15 cellular contexts compared by ENCODE assay signal in genomic region chr3:44068753-44069152, GRCh38.
DNase-seq lines count a peak whose midpoint lies in the region; ATAC-seq, FAIRE-seq and TF ChIP-seq lines count a peak whose summit lies in the region.
"Had no signal": no experiment of that assay in that cellular context is flagged by ENCODE, and none has a peak within 500 bp of the region (broad histone marks: within the 10 kb centered on the region; RNA-seq: fewer than 3 reads in every experiment).

No MANE protein-coding gene starts in this region.

- H3K4me3 ChIP-seq in PC-3 (ENCODE audit: low read length) (no peak overlapping the region), mammary epithelial cell (replicated peaks in 1 of 3; ENCODE audit: insufficient read depth in 1 of 3, low read depth in 2 of 3, low read length in 3 of 3) (no peak overlapping the region), osteoblast (ENCODE audit: insufficient read depth, low read length) (no peak overlapping the region)
- H3K4me3 ChIP-seq: GM12878 had no signal

- TF ChIP-seq CTCF in PC-3 (conservative IDR thresholded peaks at IDR 0.05; ENCODE audit: low read depth, low read length) (no peak), mammary epithelial cell (conservative IDR thresholded peaks at IDR 0.05 in 1 of 2, IDR thresholded peaks at IDR 0.05 in 1 of 2; ENCODE audit: extremely low read depth in 1 of 2, insufficient read depth in 1 of 2, low read depth in 1 of 2, low read length in 2 of 2) (no peak), osteoblast (IDR thresholded peaks at IDR 0.05; ENCODE audit: extremely low read depth, low read depth, low read length) (no peak)

- DNase-seq in GM12891 (ENCODE audit: insufficient read length, low spot score) (no peak), PC-3 (peak; percentile 46), mammary epithelial cell (no peak), osteoblast (ENCODE audit: insufficient read length, low spot score, missing footprints) (peak; percentile 70), NCI-H1436 (lab: John Stamatoyannopoulos, UW) (no peak)
- DNase-seq in activated naive CD4-positive, alpha-beta T cell treated with Interleukin-2 at 50 U/mL for 16 hours = no peak
- DNase-seq: ACHN; C1 segment of cervical spinal cord; Calu3; CD4-positive, alpha-beta T cell; DMS 273 treated with DMSO at 0.1 percent for 48 hours; HCEC 1CT had no signal

- H3K9ac ChIP-seq in PC-3 (ENCODE audit: low read length) = no peak overlapping the region
- H3K9ac ChIP-seq in mammary epithelial cell (ENCODE audit: insufficient read depth, low read length) = no peak overlapping the region

- in situ Hi-C loops in mammary epithelial cell (cut with MboI; ENCODE audit: low sequenced_read_pairs in 2 of 2) = no loop called here

- intact Hi-C loops in PC-3 (cut with micrococcal nuclease) = loop anchor here (5.0 kb wide), 3 partner anchors 129 to 301 kb away; no protein-coding TSS in a partner anchor
- intact Hi-C loops in mammary epithelial cell (cut with micrococcal nuclease) = loop anchor here (5.0 to 10.0 kb wide), 2 partner anchors 194 to 301 kb away; no protein-coding TSS in a partner anchor

- CTCF ChIA-PET in PC-3 (lab: Charles Lee) = no interaction called here
- CTCF ChIA-PET in mammary epithelial cell (lab: Charles Lee; ENCODE audit: low non-redundant PET) = no interaction called here

- no peak for TF ChIP-seq POLR2A in GM12891 (IDR thresholded peaks at IDR 0.05; ENCODE audit: low read depth, low read length)

- H2AFZ ChIP-seq in PC-3 (ENCODE audit: low read length) (no peak overlapping the region), mammary epithelial cell (ENCODE audit: low read depth, low read length) (no peak overlapping the region), osteoblast (ENCODE audit: low read length) (no peak overlapping the region)

- POLR2A ChIA-PET in PC-3 (lab: Charles Lee; ENCODE audit: unreplicated experiment) = no interaction called here

- peak; percentile 45 for FAIRE-seq in GM12891 (lab: Jason Lieb, UNC)
- FAIRE-seq: GM12878, H1 had no signal

- peaks cover 9% of the 10 kb centered on the region for H3F3A ChIP-seq in PC-3 (ENCODE audit: low read length, unreplicated experiment)

- H3K27ac ChIP-seq in PC-3 (ENCODE audit: low read length) (peak overlapping the region; percentile 81), mammary epithelial cell (ENCODE audit: insufficient read depth, low read depth, low read length) (peak overlapping the region; percentile 2), osteoblast (ENCODE audit: low read depth, low read length) (no peak overlapping the region)

- H4K20me1 ChIP-seq in PC-3 (ENCODE audit: low read length) (no peaks in the 10 kb centered on the region), mammary epithelial cell (ENCODE audit: insufficient read depth, low read length) (no peaks in the 10 kb centered on the region), osteoblast (ENCODE audit: insufficient read depth, low read length) (no peaks in the 10 kb centered on the region)

- H3K79me2 ChIP-seq in PC-3 (ENCODE audit: low read length) (no peaks in the 10 kb centered on the region), mammary epithelial cell (ENCODE audit: insufficient read depth, low read length) (peaks cover 6% of the 10 kb centered on the region), osteoblast (ENCODE audit: insufficient read depth, low read length) (peaks cover 2% of the 10 kb centered on the region)

- dilution Hi-C loops in mammary epithelial cell (cut with HindIII; ENCODE audit: low sequenced_read_pairs) = no loop called here

- no peak for ATAC-seq in PC-3
- no peak for ATAC-seq in GM21528 (IDR thresholded peaks at IDR 0.05; ENCODE audit: low FRiP score, unreplicated experiment)
- ATAC-seq: GM12878 had no signal

- 73% methylated on average over 3 of the region's 3 CpGs for WGBS in mammary epithelial cell (ENCODE audit: low coverage, missing lambda C conversion rate)

- H3K27me3 ChIP-seq in PC-3 (ENCODE audit: low read length) = no peaks in the 10 kb centered on the region
- no peaks in the 10 kb centered on the region for H3K27me3 ChIP-seq in mammary epithelial cell (ENCODE audit: insufficient read depth, low read length)
- H3K27me3 ChIP-seq in osteoblast (ENCODE audit: insufficient read depth, low read length) = no peaks in the 10 kb centered on the region

- H3K36me3 ChIP-seq in PC-3 (ENCODE audit: low read depth, low read length) (no peaks in the 10 kb centered on the region), mammary epithelial cell (ENCODE audit: insufficient read depth, low read length) (no peaks in the 10 kb centered on the region), osteoblast (ENCODE audit: insufficient read depth, low read length) (no peaks in the 10 kb centered on the region)

- H3K4me2 ChIP-seq in PC-3 (ENCODE audit: low read length) (peak overlapping the region; percentile 62; the same call in 1 of the 2 replicates), mammary epithelial cell (ENCODE audit: insufficient read depth, low read depth, low read length) (peak overlapping the region; percentile 10), osteoblast (ENCODE audit: insufficient read depth, low read length) (no peak overlapping the region)

- H3K9me3 ChIP-seq in PC-3 (ENCODE audit: low read length) = no peaks in the 10 kb centered on the region
- no peaks in the 10 kb centered on the region for H3K9me3 ChIP-seq in mammary epithelial cell (replicated peaks; ENCODE audit: insufficient read depth, low read length)
- H3K9me3 ChIP-seq in osteoblast (ENCODE audit: low read depth, low read length) = no peaks in the 10 kb centered on the region

- BruUV-seq in PC-3 (replicated peaks; lab: Mats Ljungman, UMichigan) (no TSS peak), mammary epithelial cell (replicated peaks; lab: Mats Ljungman, UMichigan) (no TSS peak)

- no peaks in the 10 kb centered on the region for H3K9me2 ChIP-seq in PC-3 (replicated peaks; ENCODE audit: low read length)

- H3K4me1 ChIP-seq in PC-3 (ENCODE audit: insufficient read depth, low read length) (peaks cover 28% of the 10 kb centered on the region), mammary epithelial cell (ENCODE audit: insufficient read depth, low read length) (peaks cover 41% of the 10 kb centered on the region), osteoblast (ENCODE audit: insufficient read depth, low read length) (no peaks in the 10 kb centered on the region)

TF ChIP-seq in GM12891, 5 proteins besides CTCF, POLR2A, EP300 and RAD21:
- TF ChIP-seq SPI1 (IDR thresholded peaks at IDR 0.05; ENCODE audit: low read depth, low read length) = no peak
- TF ChIP-seq TAF1 (IDR thresholded peaks at IDR 0.05; ENCODE audit: low read depth, low read length) = no peak
- TF ChIP-seq POU2F2 (IDR thresholded peaks at IDR 0.05; ENCODE audit: low read depth, low read length) = no peak
- no peak for TF ChIP-seq POLR2AphosphoS5 (IDR thresholded peaks at IDR 0.05; ENCODE audit: low read depth, low read length)
TF ChIP-seq in GM12891: peak in this region for 0.

Comparison
In these comparisons a context has a peak if more than half of its experiments do, and no peak if none do; other contexts are left out.
1. DNase-seq: peak in PC-3 (single experiment) and osteoblast (single experiment); none in GM12891 (single experiment), mammary epithelial cell (single experiment), NCI-H1436 (single experiment) and activated naive CD4-positive, alpha-beta T cell treated with Interleukin-2 at 50 U/mL for 16 hours (single experiment).